23 cellular contexts compared by ENCODE assay signal in genomic region chr3:169913270-169913780, GRCh38. TPM values are rescaled to one million over a fixed set of nuclear protein-coding genes. Genes with fewer than 3 reads are reported as not detected.
DNase-seq lines count a peak whose midpoint lies in the region; ATAC-seq, FAIRE-seq and TF ChIP-seq lines count a peak whose summit lies in the region.
"Had no signal": no experiment of that assay in that cellular context is flagged by ENCODE, and none has a peak within 500 bp of the region (broad histone marks: within the 10 kb centered on the region; RNA-seq: fewer than 3 reads in every experiment).

No MANE protein-coding gene starts in this region.

- no peaks in the 10 kb centered on the region for H3K9me3 ChIP-seq in WERI-Rb-1 (ENCODE audit: severe bottlenecking)
- H3K9me3 ChIP-seq in upper lobe of right lung = no peaks in the 10 kb centered on the region

- no peak for ATAC-seq in upper lobe of right lung
- ATAC-seq: GM12878, HCT116 had no signal

- TF ChIP-seq CTCF in D721Med (IDR thresholded peaks at IDR 0.05; ENCODE audit: insufficient read depth, missing control alignments) (no peak), WERI-Rb-1 (IDR thresholded peaks at IDR 0.05; ENCODE audit: low read depth, low read length) (no peak), upper lobe of right lung (IDR thresholded peaks at IDR 0.05) (no peak), RWPE1 (conservative IDR thresholded peaks at IDR 0.05; ENCODE audit: low read depth) (no peak)

- intact Hi-C loops in upper lobe of right lung (cut with DNase I) = no loop called here

- no peaks in the 10 kb centered on the region for H3K36me3 ChIP-seq in WERI-Rb-1
- no peaks in the 10 kb centered on the region for H3K36me3 ChIP-seq in upper lobe of right lung

- POLR2A ChIA-PET in RWPE1 (lab: Yijun Ruan, JAX; ENCODE audit: low non-redundant PET) = no interaction called here

- H3K27me3 ChIP-seq in WERI-Rb-1 (ENCODE audit: insufficient read depth, low read depth, severe bottlenecking) (peaks cover 51% of the 10 kb centered on the region), upper lobe of right lung (no peaks in the 10 kb centered on the region)

- CTCF ChIA-PET in RWPE1 (lab: Yijun Ruan, JAX) = no interaction called here

- H3K27ac ChIP-seq in WERI-Rb-1 (no peak overlapping the region), upper lobe of right lung (no peak overlapping the region), RWPE1 (no peak overlapping the region), substantia nigra (ENCODE audit: low read depth, low read length, poor library complexity, severe bottlenecking) (no peak overlapping the region)
- H3K27ac ChIP-seq: GM23248 had no signal

- H3K4me1 ChIP-seq in upper lobe of right lung = no peaks in the 10 kb centered on the region

- H3K4me3 ChIP-seq in WERI-Rb-1 (ENCODE audit: low read depth, low read length) (no peak overlapping the region), upper lobe of right lung (no peak overlapping the region)
- H3K4me3 ChIP-seq: GM12878, GM23248 had no signal

- peak; percentile 93 for FAIRE-seq in D721Med (lab: Jason Lieb, UNC)
- FAIRE-seq: GM12878, GM19239 had no signal

- DNase-seq in D341Med (ENCODE audit: low spot score) (peak; percentile 30), D721Med (ENCODE audit: insufficient read length, low spot score) (peak; percentile 71), NCI-H82 treated with DMSO at 0.1 percent for 48 hours (lab: John Stamatoyannopoulos, UW; ENCODE audit: unreplicated experiment) (peak; percentile 53), WERI-Rb-1 (peak; percentile 77), upper lobe of right lung (no peak), RWPE1 (ENCODE audit: low spot score) (no peak), substantia nigra (lab: John Stamatoyannopoulos, UW) (no peak)
- DNase-seq: C1 segment of cervical spinal cord; Calu3; CD4-positive, alpha-beta memory T cell; COR-L47; DMS 273 treated with DMSO at 0.1 percent for 48 hours; DMS79; EL; GDM1; GM23248; H9 had no signal

RNA-seq across cellular contexts. Expression of gene SAMD7, which starts 2.0 kb away (rescaled TPM):
- total RNA-seq in upper lobe of right lung = not detected
- total RNA-seq: A172; A673; Calu3; CD4-positive, alpha-beta memory T cell; GM23248; H4; H9 had no signal

RNA-seq across cellular contexts. Expression of gene LRRC31, which starts 43.6 kb away (rescaled TPM):
- 1.7 TPM for total RNA-seq in upper lobe of right lung
- total RNA-seq: A172; A673; CD4-positive, alpha-beta memory T cell; GM12878; GM23248; H4; H9 had no signal

RNA-seq across cellular contexts. Expression of gene SEC62, which starts 53.3 kb away (rescaled TPM):
- 157 TPM for total RNA-seq in upper lobe of right lung

Comparison
In these comparisons a context has a peak if more than half of its experiments do, and no peak if none do; other contexts are left out.
1. DNase-seq: peak in D341Med (single experiment), D721Med (single experiment), NCI-H82 treated with DMSO at 0.1 percent for 48 hours (single experiment) and WERI-Rb-1 (single experiment); none in upper lobe of right lung (single experiment), RWPE1 (single experiment) and substantia nigra (0 of 49).